ENCODE assay signal across 1 cellular context in the genomic region with DNA sequence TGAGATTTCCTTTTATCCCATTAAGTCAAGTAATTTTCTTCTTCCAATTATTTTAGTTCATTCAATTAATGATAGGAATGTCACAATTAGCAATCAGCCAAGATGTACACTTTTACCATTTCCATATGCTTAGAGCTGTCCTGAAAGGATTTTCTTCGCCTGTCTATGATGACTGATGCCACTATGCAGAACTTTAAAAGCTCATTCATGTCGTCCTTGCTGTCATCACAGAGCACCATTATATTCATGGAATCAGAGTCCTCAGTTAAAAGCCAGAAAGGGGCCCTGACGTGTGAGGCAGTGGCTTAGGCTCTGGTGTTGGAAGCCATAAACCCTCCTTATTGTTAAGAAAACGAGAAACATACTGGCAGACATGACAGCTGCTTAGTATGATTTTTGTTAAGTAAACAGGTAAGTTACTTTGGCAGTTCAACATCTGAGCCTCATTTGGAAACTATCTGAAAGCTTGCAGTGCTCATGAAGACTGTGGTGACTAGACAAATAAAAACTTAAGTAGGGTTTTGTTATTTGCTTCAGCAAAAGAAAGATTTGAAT.
TF ChIP-seq lines count a peak whose summit lies in the region.

No MANE protein-coding gene starts in this region.

TF ChIP-seq in IMR-90, 13 proteins besides CTCF, POLR2A, EP300 and RAD21 (continued from another document):
- TF ChIP-seq, protein P1, sequence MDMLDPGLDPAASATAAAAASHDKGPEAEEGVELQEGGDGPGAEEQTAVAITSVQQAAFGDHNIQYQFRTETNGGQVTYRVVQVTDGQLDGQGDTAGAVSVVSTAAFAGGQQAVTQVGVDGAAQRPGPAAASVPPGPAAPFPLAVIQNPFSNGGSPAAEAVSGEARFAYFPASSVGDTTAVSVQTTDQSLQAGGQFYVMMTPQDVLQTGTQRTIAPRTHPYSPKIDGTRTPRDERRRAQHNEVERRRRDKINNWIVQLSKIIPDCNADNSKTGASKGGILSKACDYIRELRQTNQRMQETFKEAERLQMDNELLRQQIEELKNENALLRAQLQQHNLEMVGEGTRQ (IDR thresholded peaks at IDR 0.05; ENCODE audit: low read depth, low read length): no peak
- no peak for TF ChIP-seq MAFK (IDR thresholded peaks at IDR 0.05; ENCODE audit: low read depth, low read length)
